ENCODE assay signal across 27 cellular contexts in genomic region chr10:12919574-12919973, GRCh38.
"Had no signal": no experiment of that assay in that cellular context is flagged by ENCODE, and none has a peak within 500 bp of the region (broad histone marks: within the 10 kb centered on the region; RNA-seq: fewer than 3 reads in every experiment).

No MANE protein-coding gene starts in this region.

- H3K27ac ChIP-seq: Peyer's patch, SJSA1 had no signal

- H3K4me1 Mint-ChIP-seq: activated CD4-positive, alpha-beta T cell treated with anti-CD3 and anti-CD28 coated beads, Interleukin-2, amount 10 ng/mL, durations not matched to agents 24 days and 14 days; activated naive CD8-positive, alpha-beta T cell treated with anti-CD3 and anti-CD28 coated beads for 36 hours; brain; IgD-negative memory B cell had no signal

- H3K4me1 ChIP-seq: Peyer's patch had no signal

- H3K9ac ChIP-seq: SK-N-SH had no signal

- H3K27me3 Mint-ChIP-seq: activated naive CD8-positive, alpha-beta T cell treated with anti-CD3 and anti-CD28 coated beads for 36 hours had no signal

- H3K36me3 Mint-ChIP-seq: activated naive CD8-positive, alpha-beta T cell treated with anti-CD3 and anti-CD28 coated beads for 36 hours; IgD-negative memory B cell had no signal

- H3K4me3 Mint-ChIP-seq: activated CD4-positive, alpha-beta T cell treated with anti-CD3 and anti-CD28 coated beads, Interleukin-2, amount 10 ng/mL, durations not matched to agents 24 days and 14 days; activated CD8-positive, alpha-beta T cell treated with anti-CD3 and anti-CD28 coated beads for 36 hours; activated naive CD8-positive, alpha-beta T cell treated with anti-CD3 and anti-CD28 coated beads for 36 hours; activated T-cell treated with anti-CD3 and anti-CD28 coated beads, Interleukin-2, amount 50 U/mL, for 4 hours; activated T-helper 1 cell treated with anti-CD3 and anti-CD28 coated beads, Interleukin-12 subunit alpha, Interleukin-12 subunit beta, Interleukin-2, Interleukin-4 antibody, amounts not matched to agents 30 ng/mL and 10 ng/mL and 1 ng/mL, durations not matched to agents 14 hours and 24 hours and 36 hours; brain; IgD-negative memory B cell; T-helper 1 cell treated with Interleukin-12 subunit alpha and Interleukin-12 subunit beta and Interleukin-4 antibody, amounts not matched to agents 30 μg/mL and 1 μg/mL, for 36 hours; T-helper 2 cell treated with Interferon-gamma antibody and Interleukin-4, amounts not matched to agents 5 μg/mL and 100 μg/mL, for 36 hours had no signal

- H3K27ac Mint-ChIP-seq: activated CD4-positive, alpha-beta T cell treated with anti-CD3 and anti-CD28 coated beads, Interleukin-2, amount 10 ng/mL, durations not matched to agents 24 days and 14 days; activated CD8-positive, alpha-beta T cell treated with anti-CD3 and anti-CD28 coated beads for 36 hours; activated naive CD8-positive, alpha-beta T cell treated with anti-CD3 and anti-CD28 coated beads for 36 hours; activated T-helper 1 cell treated with anti-CD3 and anti-CD28 coated beads, Interleukin-12 subunit alpha, Interleukin-12 subunit beta, Interleukin-2, Interleukin-4 antibody, amounts not matched to agents 30 ng/mL and 10 ng/mL and 1 ng/mL, durations not matched to agents 14 hours and 24 hours and 36 hours; brain; IgD-negative memory B cell; T-helper 1 cell treated with Interleukin-12 subunit alpha and Interleukin-12 subunit beta and Interleukin-4 antibody, amounts not matched to agents 30 μg/mL and 1 μg/mL, for 36 hours; T-helper 2 cell treated with Interferon-gamma antibody and Interleukin-4, amounts not matched to agents 5 μg/mL and 100 μg/mL, for 36 hours had no signal

- H3K4me3 ChIP-seq: Peyer's patch, SJSA1 had no signal

- H3K36me3 ChIP-seq: Peyer's patch, SJSA1 had no signal

- H3K9me3 Mint-ChIP-seq: activated CD4-positive, alpha-beta T cell treated with anti-CD3 and anti-CD28 coated beads, Interleukin-2, amount 10 ng/mL, durations not matched to agents 24 days and 14 days; activated CD8-positive, alpha-beta T cell treated with anti-CD3 and anti-CD28 coated beads for 36 hours; activated naive CD8-positive, alpha-beta T cell treated with anti-CD3 and anti-CD28 coated beads for 36 hours; activated T-cell treated with anti-CD3 and anti-CD28 coated beads, Interleukin-2, amount 50 U/mL, for 4 hours; activated T-helper 1 cell treated with anti-CD3 and anti-CD28 coated beads, Interleukin-12 subunit alpha, Interleukin-12 subunit beta, Interleukin-2, Interleukin-4 antibody, amounts not matched to agents 30 ng/mL and 10 ng/mL and 1 ng/mL, durations not matched to agents 14 hours and 24 hours and 36 hours; brain; T-helper 1 cell treated with Interleukin-12 subunit alpha and Interleukin-12 subunit beta and Interleukin-4 antibody, amounts not matched to agents 30 μg/mL and 1 μg/mL, for 36 hours; T-helper 2 cell treated with Interferon-gamma antibody and Interleukin-4, amounts not matched to agents 5 μg/mL and 100 μg/mL, for 36 hours had no signal

- DNase-seq: activated CD4-positive, alpha-beta T cell treated with anti-CD3 and anti-CD28 coated beads, Interleukin-2, amount 10 ng/mL, durations not matched to agents 24 days and 14 days; activated CD4-positive, alpha-beta T cell treated with anti-CD3 and anti-CD28 coated beads, Interleukin-2, amount 50 U/mL, for 4 hours; activated CD8-positive, alpha-beta T cell treated with anti-CD3 and anti-CD28 coated beads for 36 hours; activated naive CD4-positive, alpha-beta T cell treated with anti-CD3 and anti-CD28 coated beads, Interleukin-2, amount 50 U/mL, for 16 hours; activated naive CD8-positive, alpha-beta T cell treated with anti-CD3 and anti-CD28 coated beads for 36 hours; activated T-cell treated with anti-CD3 and anti-CD28 coated beads for 4 hours; activated T-cell treated with anti-CD3 and anti-CD28 coated beads, Interleukin-2, amount 50 U/mL, for 4 hours; amygdala; Karpas-422; KBM-7; MV-4-11; NCI-H1092; NCI-H1436 treated with DMSO at 0.1 percent for 48 hours; NCI-H1694 treated with DMSO at 0.1 percent for 48 hours; NCI-H2029; NCI-H345; NCI-H524 treated with DMSO at 0.1 percent for 48 hours; Peyer's patch; RPMI8226; SHP77 treated with DMSO at 0.1 percent for 48 hours; SK-N-SH had no signal

- H3K9me3 ChIP-seq: Peyer's patch, SK-N-SH had no signal

- ATAC-seq: activated CD8-positive, alpha-beta T cell treated with anti-CD3 and anti-CD28 coated beads for 36 hours; activated T-cell treated with anti-CD3 and anti-CD28 coated beads, Interleukin-2, amount 50 U/mL, for 4 hours had no signal

- H3K4me2 ChIP-seq: SK-N-SH had no signal

- H3K27me3 ChIP-seq: Peyer's patch, SJSA1 had no signal
